12 cellular contexts compared by ENCODE assay signal in the genomic region with DNA sequence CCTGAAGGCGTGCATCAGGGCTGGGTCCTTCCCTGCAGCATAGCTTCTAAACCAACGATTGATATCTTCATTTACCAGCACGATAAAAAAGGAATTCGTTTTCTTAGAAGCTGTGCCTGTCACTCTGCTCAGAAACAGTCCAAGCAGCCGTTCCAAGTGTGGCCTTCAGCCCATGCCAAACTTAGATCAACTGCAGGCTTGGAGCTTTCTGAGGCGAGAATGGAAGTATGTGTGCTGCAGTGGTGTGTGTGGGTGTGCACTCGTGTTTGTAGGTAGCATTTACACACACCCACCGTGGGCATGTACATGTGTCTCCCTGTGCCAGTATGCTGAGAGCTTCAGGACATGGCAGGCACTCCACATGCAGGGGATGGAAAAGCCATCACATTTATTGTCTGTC.
DNase-seq lines count a peak whose midpoint lies in the region; ATAC-seq, FAIRE-seq and TF ChIP-seq lines count a peak whose summit lies in the region.
"Had no signal": no experiment of that assay in that cellular context is flagged by ENCODE, and none has a peak within 500 bp of the region (broad histone marks: within the 10 kb centered on the region; RNA-seq: fewer than 3 reads in every experiment).

No MANE protein-coding gene starts in this region.

- H3K4me3 Mint-ChIP-seq in brain: peak overlapping the region; percentile 16 to 63 (median 32)
- H3K4me3 Mint-ChIP-seq in stimulated activated naive CD8-positive, alpha-beta T cell treated with anti-CD3 and anti-CD28 coated beads, Interleukin-15, amount 100 ng/mL, for 72 hours: no peak overlapping the region

- H3K27ac Mint-ChIP-seq in brain: peak overlapping the region; percentile 84 to 97 (median 93)
- peak overlapping the region in 1 of 2 donors; percentile 3 for H3K27ac Mint-ChIP-seq in stimulated activated naive CD8-positive, alpha-beta T cell treated with anti-CD3 and anti-CD28 coated beads, Interleukin-15, amount 100 ng/mL, for 72 hours

- peak overlapping the region; percentile 61 for H3K27ac ChIP-seq in KOPT-K1 (ENCODE audit: low read depth, low read length, poor library complexity, severe bottlenecking)
- peak overlapping the region; percentile 73 for H3K27ac ChIP-seq in layer of hippocampus (ENCODE audit: low read depth, low read length)
- H3K27ac ChIP-seq: SK-N-MC had no signal

- peaks cover 4% of the 10 kb centered on the region for H3K27me3 Mint-ChIP-seq in brain
- H3K27me3 Mint-ChIP-seq in stimulated activated naive CD8-positive, alpha-beta T cell treated with anti-CD3 and anti-CD28 coated beads, Interleukin-15, amount 100 ng/mL, for 72 hours: peaks cover 14% of the 10 kb centered on the region

- H3K9me3 ChIP-seq in KOPT-K1 (ENCODE audit: insufficient read depth, low read length, poor library complexity, severe bottlenecking): no peaks in the 10 kb centered on the region

- H3K9me3 Mint-ChIP-seq in brain: peaks cover 0 to 10% (median 0%) of the 10 kb centered on the region in 5 experiments
- H3K9me3 Mint-ChIP-seq in stimulated activated naive CD8-positive, alpha-beta T cell treated with anti-CD3 and anti-CD28 coated beads, Interleukin-15, amount 100 ng/mL, for 72 hours: no peaks in the 10 kb centered on the region

- no peaks in the 10 kb centered on the region for H3K36me3 Mint-ChIP-seq in brain

- no peaks in the 10 kb centered on the region for H3K27me3 ChIP-seq in layer of hippocampus (ENCODE audit: control insufficient read depth, insufficient read depth, low read length)

- FAIRE-seq in D721Med (lab: Jason Lieb, UNC): no peak

- no peak for DNase-seq in stimulated activated naive CD8-positive, alpha-beta T cell treated with anti-CD3 and anti-CD28 coated beads, Interleukin-15, amount 100 ng/mL, for 72 hours
- DNase-seq in D721Med (ENCODE audit: insufficient read length, low spot score) (no peak), COLO829 (ENCODE audit: low spot score) (no peak)
- DNase-seq: DMS79, erythroblast, NCI-H1105 treated with DMSO at 0.1 percent for 48 hours had no signal

- peak; percentile 11 for ATAC-seq in stimulated activated naive CD8-positive, alpha-beta T cell treated with anti-CD3 and anti-CD28 coated beads, Interleukin-15, amount 100 ng/mL, for 72 hours
- ATAC-seq in GM19035 (IDR thresholded peaks at IDR 0.05; ENCODE audit: unreplicated experiment): no peak
- ATAC-seq in GM19324 (IDR thresholded peaks at IDR 0.05; ENCODE audit: low FRiP score, unreplicated experiment): no peak

- no peaks in the 10 kb centered on the region for H3K36me3 ChIP-seq in KOPT-K1 (ENCODE audit: insufficient read depth, low read length)

- TF ChIP-seq CTCF in brain (conservative IDR thresholded peaks at IDR 0.05) (no peak), D721Med (IDR thresholded peaks at IDR 0.05; ENCODE audit: insufficient read depth, missing control alignments) (no peak)

- H3K4me1 Mint-ChIP-seq in brain: peaks cover 28% of the 10 kb centered on the region
- peaks cover 57% of the 10 kb centered on the region for H3K4me1 Mint-ChIP-seq in stimulated activated naive CD8-positive, alpha-beta T cell treated with anti-CD3 and anti-CD28 coated beads, Interleukin-15, amount 100 ng/mL, for 72 hours

Comparison
In these comparisons a context has a peak if more than half of its experiments do, and no peak if none do; other contexts are left out.
1. H3K4me3 Mint-ChIP-seq: peak in brain (5 of 5); none in stimulated activated naive CD8-positive, alpha-beta T cell treated with anti-CD3 and anti-CD28 coated beads, Interleukin-15, amount 100 ng/mL, for 72 hours (0 of 2).